Comparison of ENCODE assay signal across 27 cellular contexts in genomic region chr12:105943525-105943924, GRCh38.
"Had no signal": no experiment of that assay in that cellular context is flagged by ENCODE, and none has a peak within 500 bp of the region (broad histone marks: within the 10 kb centered on the region; RNA-seq: fewer than 3 reads in every experiment).

No MANE protein-coding gene starts in this region.

- H3K27ac Mint-ChIP-seq: naive thymus-derived CD8-positive, alpha-beta T cell; stimulated activated memory B cell treated with anti-CD40 and anti-IgM and Interleukin-4, amounts not matched to agents 10 μg/mL and 1 μg/mL and 100 μg/mL, for 72 hours had no signal

- H3K36me3 Mint-ChIP-seq: naive thymus-derived CD8-positive, alpha-beta T cell; stimulated activated memory B cell treated with anti-CD40 and anti-IgM and Interleukin-4, amounts not matched to agents 10 μg/mL and 1 μg/mL and 100 μg/mL, for 72 hours had no signal

- H3K4me1 ChIP-seq: esophagus muscularis mucosa, gastroesophageal sphincter, lower lobe of right lung, spleen, upper lobe of left lung had no signal

- H3K27me3 ChIP-seq: esophagus muscularis mucosa, foreskin keratinocyte, gastroesophageal sphincter, heart left ventricle, ovary, tibial nerve, upper lobe of left lung had no signal

- DNase-seq: dermis blood vessel endothelial cell; effector CD4-positive, alpha-beta T cell; foreskin keratinocyte; heart left ventricle; kidney glomerular epithelial cell; left colon; left ventricle myocardium superior; lower lobe of right lung; naive thymus-derived CD8-positive, alpha-beta T cell; occipital lobe; ovary; psoas muscle; right cardiac atrium; spleen; stimulated activated CD4-positive, alpha-beta T cell treated with anti-CD3 and anti-CD28 coated beads, Interleukin-4, amount 100 ng/mL, for 4 hours; stimulated activated naive CD8-positive, alpha-beta T cell treated with anti-CD3 and anti-CD28 coated beads, Interleukin-15, Interleukin-2, amounts not matched to agents 100 U/mL and 50 U/mL, for 24 hours; substantia nigra; upper lobe of left lung had no signal

- FAIRE-seq: urothelium cell line had no signal

- H3K36me3 ChIP-seq: esophagus muscularis mucosa, gastroesophageal sphincter, heart left ventricle, lower lobe of right lung, ovary, spleen, thoracic aorta, tibial nerve, upper lobe of left lung had no signal

- H3K27ac ChIP-seq: coronary artery, esophagus muscularis mucosa, foreskin keratinocyte, gastroesophageal sphincter, heart left ventricle, hepatocyte, lower lobe of right lung, ovary, psoas muscle, skin epidermis, spleen, thoracic aorta, tibial nerve, upper lobe of left lung had no signal

- H3K4me3 Mint-ChIP-seq: naive thymus-derived CD8-positive, alpha-beta T cell; stimulated activated memory B cell treated with anti-CD40 and anti-IgM and Interleukin-4, amounts not matched to agents 10 μg/mL and 1 μg/mL and 100 μg/mL, for 72 hours had no signal

- ATAC-seq: foreskin keratinocyte; gastroesophageal sphincter; heart left ventricle; left colon; left ventricle myocardium superior; lower lobe of right lung; naive thymus-derived CD8-positive, alpha-beta T cell; psoas muscle; right cardiac atrium; stimulated activated memory B cell treated with anti-CD40 and anti-IgM and Interleukin-4, amounts not matched to agents 10 μg/mL and 1 μg/mL and 100 μg/mL, for 72 hours; stimulated activated naive CD8-positive, alpha-beta T cell treated with anti-CD3 and anti-CD28 coated beads, Interleukin-15, Interleukin-2, amounts not matched to agents 100 U/mL and 50 U/mL, for 24 hours had no signal

- H3K9me3 ChIP-seq: esophagus muscularis mucosa, gastroesophageal sphincter, lower lobe of right lung, ovary, thoracic aorta, tibial nerve, upper lobe of left lung had no signal

- H2AFZ ChIP-seq: hepatocyte had no signal

- H3K79me2 ChIP-seq: hepatocyte had no signal

- H3K4me1 Mint-ChIP-seq: naive thymus-derived CD8-positive, alpha-beta T cell; stimulated activated memory B cell treated with anti-CD40 and anti-IgM and Interleukin-4, amounts not matched to agents 10 μg/mL and 1 μg/mL and 100 μg/mL, for 72 hours had no signal

- H3K4me3 ChIP-seq: coronary artery, esophagus muscularis mucosa, gastroesophageal sphincter, heart left ventricle, hepatocyte, lower lobe of right lung, ovary, psoas muscle, skin epidermis, spleen, thoracic aorta, tibial nerve, upper lobe of left lung had no signal

- H3K4me2 ChIP-seq: hepatocyte had no signal
